Comparison of ENCODE assay signal across 23 cellular contexts in genomic region chr14:60839657-60840056, GRCh38.
"Had no signal": no experiment of that assay in that cellular context is flagged by ENCODE, and none has a peak within 500 bp of the region (broad histone marks: within the 10 kb centered on the region; RNA-seq: fewer than 3 reads in every experiment).

No MANE protein-coding gene starts in this region.

- H3K27ac ChIP-seq: breast epithelium had no signal

- H3K4me3 ChIP-seq: breast epithelium, MG63 had no signal

- H3K9me3 Mint-ChIP-seq: activated T-helper 1 cell treated with anti-CD3 and anti-CD28 coated beads, Interleukin-12 subunit alpha, Interleukin-12 subunit beta, Interleukin-2, Interleukin-4 antibody, amounts not matched to agents 30 ng/mL and 10 ng/mL and 1 ng/mL, durations not matched to agents 14 hours and 24 hours and 36 hours had no signal

- DNase-seq: activated B cell treated with CpG ODN at 0.5 μM for 24 hours; activated CD4-positive, alpha-beta T cell treated with anti-CD3 and anti-CD28 coated beads for 1 hour; activated CD4-positive, alpha-beta T cell treated with anti-CD3 and anti-CD28 coated beads, Interleukin-2, amount 10 ng/mL, durations not matched to agents 24 days and 14 days; activated CD4-positive, alpha-beta T cell treated with anti-CD3 and anti-CD28 coated beads, Interleukin-2, amount 50 U/mL, for 48 hours; activated CD8-positive, alpha-beta memory T cell treated with anti-CD3 and anti-CD28 coated beads, Interleukin-2, amount 10 ng/mL, durations not matched to agents 7 days and 5 days; activated effector memory CD4-positive, alpha-beta T cell treated with Interleukin-2 at 50 U/mL for 16 hours; activated naive CD4-positive, alpha-beta T cell; activated T-cell treated with anti-CD3 and anti-CD28 coated beads, Interleukin-2, amount 50 U/mL, for 24 hours; MG63; NCI-H1105; NCI-H1436; NCI-H1694 treated with DMSO at 0.1 percent for 48 hours; NCI-H2029 treated with DMSO at 0.1 percent for 48 hours; NCI-H345; NCI-H510A; NCI-H526 treated with DMSO at 0.1 percent for 48 hours; NCI-H82; SHP77 had no signal

- ATAC-seq: activated CD8-positive, alpha-beta memory T cell treated with anti-CD3 and anti-CD28 coated beads, Interleukin-2, amount 10 ng/mL, durations not matched to agents 7 days and 5 days had no signal

- H3K27me3 Mint-ChIP-seq: activated B cell treated with CpG ODN at 0.5 μM for 24 hours; activated CD4-positive, alpha-beta T cell treated with anti-CD3 and anti-CD28 coated beads, Interleukin-2, amount 10 ng/mL, durations not matched to agents 24 days and 14 days; activated CD8-positive, alpha-beta memory T cell treated with anti-CD3 and anti-CD28 coated beads, Interleukin-2, amount 10 ng/mL, durations not matched to agents 7 days and 5 days; activated naive CD4-positive, alpha-beta T cell treated with anti-CD3 and anti-CD28 coated beads, Interleukin-2, amount 50 U/mL, for 24 hours; activated T-cell treated with anti-CD3 and anti-CD28 coated beads, Interleukin-2, amount 50 U/mL, for 24 hours had no signal

- H3K4me3 Mint-ChIP-seq: activated B cell treated with CpG ODN at 0.5 μM for 24 hours; activated CD4-positive, alpha-beta T cell treated with anti-CD3 and anti-CD28 coated beads, Interleukin-2, amount 10 ng/mL, durations not matched to agents 24 days and 14 days; activated CD8-positive, alpha-beta memory T cell treated with anti-CD3 and anti-CD28 coated beads, Interleukin-2, amount 10 ng/mL, durations not matched to agents 7 days and 5 days; activated naive CD4-positive, alpha-beta T cell treated with anti-CD3 and anti-CD28 coated beads, Interleukin-2, amount 50 U/mL, for 24 hours; activated T-cell treated with anti-CD3 and anti-CD28 coated beads, Interleukin-2, amount 50 U/mL, for 24 hours; activated T-helper 1 cell treated with anti-CD3 and anti-CD28 coated beads, Interleukin-12 subunit alpha, Interleukin-12 subunit beta, Interleukin-2, Interleukin-4 antibody, amounts not matched to agents 30 ng/mL and 10 ng/mL and 1 ng/mL, durations not matched to agents 14 hours and 24 hours and 36 hours; T-helper 1 cell treated with Interleukin-12 subunit alpha and Interleukin-12 subunit beta and Interleukin-4 antibody, amounts not matched to agents 30 μg/mL and 1 μg/mL, for 36 hours had no signal

- H3K36me3 ChIP-seq: MG63 had no signal

- H3K4me1 Mint-ChIP-seq: activated CD4-positive, alpha-beta T cell treated with anti-CD3 and anti-CD28 coated beads, Interleukin-2, amount 10 ng/mL, durations not matched to agents 24 days and 14 days; activated CD8-positive, alpha-beta memory T cell treated with anti-CD3 and anti-CD28 coated beads, Interleukin-2, amount 10 ng/mL, durations not matched to agents 7 days and 5 days; activated naive CD4-positive, alpha-beta T cell treated with anti-CD3 and anti-CD28 coated beads, Interleukin-2, amount 50 U/mL, for 24 hours had no signal

- H3K27me3 ChIP-seq: breast epithelium, MG63 had no signal

- H3K27ac Mint-ChIP-seq: activated B cell treated with CpG ODN at 0.5 μM for 24 hours; activated CD4-positive, alpha-beta T cell treated with anti-CD3 and anti-CD28 coated beads, Interleukin-2, amount 10 ng/mL, durations not matched to agents 24 days and 14 days; activated CD8-positive, alpha-beta memory T cell treated with anti-CD3 and anti-CD28 coated beads, Interleukin-2, amount 10 ng/mL, durations not matched to agents 7 days and 5 days; activated naive CD4-positive, alpha-beta T cell treated with anti-CD3 and anti-CD28 coated beads, Interleukin-2, amount 50 U/mL, for 24 hours; activated T-cell treated with anti-CD3 and anti-CD28 coated beads, Interleukin-2, amount 50 U/mL, for 24 hours; activated T-helper 1 cell treated with anti-CD3 and anti-CD28 coated beads, Interleukin-12 subunit alpha, Interleukin-12 subunit beta, Interleukin-2, Interleukin-4 antibody, amounts not matched to agents 30 ng/mL and 10 ng/mL and 1 ng/mL, durations not matched to agents 14 hours and 24 hours and 36 hours; T-helper 1 cell treated with Interleukin-12 subunit alpha and Interleukin-12 subunit beta and Interleukin-4 antibody, amounts not matched to agents 30 μg/mL and 1 μg/mL, for 36 hours had no signal

- H3K9me3 ChIP-seq: MG63 had no signal

- FAIRE-seq: TTC549 had no signal

- H3K4me1 ChIP-seq: breast epithelium had no signal
